18 cellular contexts compared by ENCODE assay signal in the genomic region with DNA sequence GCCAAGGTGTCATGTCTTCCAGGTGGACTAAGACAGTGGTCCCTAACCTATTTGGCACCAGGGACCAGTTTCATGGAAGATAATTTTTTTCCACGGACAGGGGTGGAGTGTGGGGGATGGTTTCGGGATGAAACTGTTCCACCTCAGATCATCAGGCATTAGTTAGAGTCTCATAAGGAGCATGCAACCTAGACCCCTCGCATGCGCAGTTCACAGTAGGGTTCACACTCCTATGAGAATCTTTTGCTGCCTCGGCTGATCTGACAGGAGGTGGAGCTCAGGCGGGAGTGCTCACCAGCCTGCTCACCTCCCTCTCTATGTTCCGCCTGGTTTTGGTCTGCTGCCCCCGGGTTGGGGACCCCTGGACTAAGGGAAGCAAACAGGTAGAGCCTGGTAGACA. TPM values are rescaled to one million over a fixed set of nuclear protein-coding genes. Genes with fewer than 3 reads are reported as not detected.
DNase-seq lines count a peak whose midpoint lies in the region; ATAC-seq, FAIRE-seq and TF ChIP-seq lines count a peak whose summit lies in the region.
"Had no signal": no experiment of that assay in that cellular context is flagged by ENCODE, and none has a peak within 500 bp of the region (broad histone marks: within the 10 kb centered on the region; RNA-seq: fewer than 3 reads in every experiment).

No MANE protein-coding gene starts in this region.

- no peak overlapping the region for H3K27ac ChIP-seq in HEK293 (ENCODE audit: extremely low read depth, low read depth, low read length)
- no peak overlapping the region for H3K27ac ChIP-seq in K562 (ENCODE audit: extremely low read depth, low read depth, low read length)
- H3K27ac ChIP-seq in neural progenitor cell, result no peak overlapping the region
- H3K27ac ChIP-seq in body of pancreas, result no peak overlapping the region

- TF ChIP-seq POLR2A in K562 (conservative IDR thresholded peaks at IDR 0.05), result no peak
- no peak for TF ChIP-seq POLR2A in body of pancreas (IDR thresholded peaks at IDR 0.05)

- H3F3A ChIP-seq in neural progenitor cell (ENCODE audit: low read depth), result no peaks in the 10 kb centered on the region

- BruUV-seq in K562 (replicated peaks; lab: Mats Ljungman, UMichigan), result no TSS peak

- intact Hi-C loops in K562 (cut with micrococcal nuclease) (no loop called here), body of pancreas (cut with DNase I) (no loop called here)

- no peak overlapping the region for H3K4me3 ChIP-seq in HEK293 (ENCODE audit: low read depth, low read length)
- no peak overlapping the region for H3K4me3 ChIP-seq in K562
- H3K4me3 ChIP-seq in neural progenitor cell, result no peak overlapping the region
- no peak overlapping the region for H3K4me3 ChIP-seq in body of pancreas

- no peaks in the 10 kb centered on the region for H3K9me3 ChIP-seq in HEK293 (ENCODE audit: control insufficient read depth, insufficient read depth, low read depth, low read length)
- H3K9me3 ChIP-seq in K562 (replicated peaks; ENCODE audit: control insufficient read depth, insufficient read depth, low read depth, low read length), result no peaks in the 10 kb centered on the region
- H3K9me3 ChIP-seq in neural progenitor cell (ENCODE audit: low read depth), result no peaks in the 10 kb centered on the region
- no peaks in the 10 kb centered on the region for H3K9me3 ChIP-seq in body of pancreas
- H3K9me3 ChIP-seq: BE2C had no signal

- FAIRE-seq in K562 (lab: Jason Lieb, UNC), result no peak
- FAIRE-seq: A204.1, GM12892, GM19239, H1 had no signal

- H3K9me3 Mint-ChIP-seq in neural progenitor cell, result no peaks in the 10 kb centered on the region
- H3K9me3 Mint-ChIP-seq: CD14-positive monocyte; CD4-positive, alpha-beta memory T cell; H9 had no signal

- no peak for TF ChIP-seq RAD21 in K562 (CRISPR knock-in tag; conservative IDR thresholded peaks at IDR 0.05 in 1 of 2, IDR thresholded peaks at IDR 0.05 in 1 of 2)

- DNase-seq in K562 (ENCODE audit: extremely low read depth in 1 of 4, low spot score in 3 of 4) (no peak), neural progenitor cell (ENCODE audit: low spot score) (no peak), body of pancreas (no peak), NCI-H82 (lab: John Stamatoyannopoulos, UW) (no peak)
- DNase-seq in activated naive CD4-positive, alpha-beta T cell (lab: John Stamatoyannopoulos, UW), result no peak
- DNase-seq: ACHN; BE2C; CD4-positive, alpha-beta memory T cell; DMS153; DMS79; GDM1; H9 had no signal

- H3K9me1 ChIP-seq in K562 (ENCODE audit: control insufficient read depth, insufficient read depth, low read length), result no peaks in the 10 kb centered on the region

- in situ Hi-C loops in K562 (cut with MboI), result loop anchor here (25.0 kb wide), 1 partner anchor 88 kb away; no protein-coding TSS in a partner anchor

- H3K4me3 Mint-ChIP-seq in neural progenitor cell, result no peak overlapping the region
- H3K4me3 Mint-ChIP-seq: CD14-positive monocyte; CD4-positive, alpha-beta memory T cell; H9 had no signal

- CTCF ChIA-PET in HEK293 (lab: Yijun Ruan, JAX) (interaction anchor here (2.3 to 4.8 kb wide), 2 partner anchors 11 kb away, joined by 8 to 28 read pairs; no protein-coding TSS in a partner anchor), K562 (lab: Yijun Ruan, JAX; ENCODE audit: low intra/inter-chr PET ratio) (no interaction called here)

- no peak for TF ChIP-seq EP300 in K562 (IDR thresholded peaks at IDR 0.05; ENCODE audit: low read length)

- peaks cover 16% of the 10 kb centered on the region for H3K27me3 Mint-ChIP-seq in neural progenitor cell (ENCODE audit: insufficient read depth, low read depth)

- H3K27ac Mint-ChIP-seq in neural progenitor cell, result peak overlapping the region; percentile 25
- H3K27ac Mint-ChIP-seq: CD14-positive monocyte; CD4-positive, alpha-beta memory T cell had no signal

- H3K4me2 ChIP-seq in K562 (ENCODE audit: insufficient read depth, low read length), result no peak overlapping the region
- H3K4me2 ChIP-seq in neural progenitor cell, result no peak overlapping the region

- H4K20me1 ChIP-seq in K562 (replicated peaks; ENCODE audit: control insufficient read depth, insufficient read depth, low read length) (peaks cover 4% of the 10 kb centered on the region), neural progenitor cell (ENCODE audit: low read depth) (no peaks in the 10 kb centered on the region)

- POLR2A ChIA-PET in HEK293 (lab: Yijun Ruan, JAX) (no interaction called here), K562 (lab: Yijun Ruan, JAX) (interaction anchor here (0.9 to 2.2 kb wide), 3 partner anchors 10 to 32 kb away, joined by 3 to 9 read pairs (median 4); no protein-coding TSS in a partner anchor)

- no peak overlapping the region for H3K9ac ChIP-seq in K562 (ENCODE audit: insufficient read depth in 1 of 2, low read depth in 2 of 2, low read length in 2 of 2)
- H3K9ac ChIP-seq in neural progenitor cell, result no peak overlapping the region

- ATAC-seq in K562 (no peak), body of pancreas (no peak)

- no peaks in the 10 kb centered on the region for H3K79me2 ChIP-seq in K562 (ENCODE audit: control insufficient read depth, insufficient read depth, low read length)
- no peaks in the 10 kb centered on the region for H3K79me2 ChIP-seq in neural progenitor cell (ENCODE audit: low read depth)

- peaks cover 21% of the 10 kb centered on the region for H3K4me1 Mint-ChIP-seq in neural progenitor cell

- H3K27me3 ChIP-seq in K562 (ENCODE audit: control insufficient read depth in 2 of 2, insufficient read depth in 2 of 2, low read length in 2 of 2) (peaks cover 46 to 74% of the 10 kb centered on the region in 2 experiments), neural progenitor cell (no peaks in the 10 kb centered on the region), body of pancreas (no peaks in the 10 kb centered on the region)
- H3K27me3 ChIP-seq: BE2C had no signal

- 3% methylated on average over 8 of the region's 8 CpGs for WGBS in K562 (ENCODE audit: insufficient coverage, low coverage, missing lambda C conversion rate)
- WGBS in body of pancreas, 2 donors, result 72 to 76% methylated on average over 8 of the region's 8 CpGs

- no peaks in the 10 kb centered on the region; the same call in 1 of the 2 replicates for H3K4me1 ChIP-seq in HEK293 (ENCODE audit: control insufficient read depth, insufficient read depth, low read length)
- no peaks in the 10 kb centered on the region for H3K4me1 ChIP-seq in K562 (replicated peaks in 1 of 2; ENCODE audit: control insufficient read depth in 2 of 2, insufficient read depth in 2 of 2, low read length in 2 of 2)
- H3K4me1 ChIP-seq in neural progenitor cell, result peaks cover 8% of the 10 kb centered on the region
- no peaks in the 10 kb centered on the region for H3K4me1 ChIP-seq in body of pancreas
- H3K4me1 ChIP-seq: BE2C had no signal

- no peaks in the 10 kb centered on the region for H3K36me3 Mint-ChIP-seq in neural progenitor cell
- H3K36me3 Mint-ChIP-seq: CD14-positive monocyte; CD4-positive, alpha-beta memory T cell had no signal

- TF ChIP-seq CTCF in HEK293 (tag by site-specific recombination; IDR thresholded peaks at IDR 0.05), result no peak
- TF ChIP-seq CTCF in K562 (IDR thresholded peaks at IDR 0.05 in 2 of 3, conservative IDR thresholded peaks at IDR 0.05 in 1 of 3; ENCODE audit: insufficient read depth in 2 of 3, low read depth in 1 of 3, low read length in 3 of 3), result no peak
- TF ChIP-seq CTCF in neural progenitor cell (IDR thresholded peaks at IDR 0.05), result no peak
- TF ChIP-seq CTCF in body of pancreas (IDR thresholded peaks at IDR 0.05), result no peak

- no peak overlapping the region for H2AFZ ChIP-seq in K562 (ENCODE audit: low read depth, low read length)
- no peak overlapping the region for H2AFZ ChIP-seq in neural progenitor cell (replicated peaks)

- H3K36me3 ChIP-seq in HEK293 (ENCODE audit: control insufficient read depth in 2 of 2, insufficient read depth in 1 of 2, low read length in 2 of 2) (no peaks in the 10 kb centered on the region), K562 (ENCODE audit: control insufficient read depth, insufficient read depth, low read length) (no peaks in the 10 kb centered on the region), neural progenitor cell (no peaks in the 10 kb centered on the region), body of pancreas (replicated peaks in 1 of 2; ENCODE audit: insufficient read depth in 1 of 2, low read depth in 2 of 2) (no peaks in the 10 kb centered on the region)
- H3K36me3 ChIP-seq: BE2C had no signal

TF ChIP-seq in HEK293, 187 proteins besides CTCF, POLR2A, EP300 and RAD21 (continues in another document):
- TF ChIP-seq ZNF514 (tag by site-specific recombination; IDR thresholded peaks at IDR 0.05), result no peak

TF ChIP-seq in K562, 482 proteins besides CTCF, POLR2A, EP300 and RAD21:
- TF ChIP-seq NRF1 (conservative IDR thresholded peaks at IDR 0.05 in 1 of 2, IDR thresholded peaks at IDR 0.05 in 1 of 2), result peak; percentile 60 to 67; a peak in 3 of 4 replicates
- TF ChIP-seq ZNF197 (CRISPR knock-in tag; IDR thresholded peaks at IDR 0.05; ENCODE audit: low read depth), result no peak
- no peak for TF ChIP-seq EGR1 (conservative IDR thresholded peaks at IDR 0.05)

RNA-seq across cellular contexts. Expression of gene LGR6, which starts 30.9 kb away (rescaled TPM):
- total RNA-seq in K562 (2011; cell fraction: chromatin; rRNA removed; ENCODE audit: low replicate concordance), result 0.72 and 0.77 TPM in 2 replicates
- 0.17 and 0.79 TPM in 2 replicates for total RNA-seq in K562 (2011; cell fraction: nucleolus; rRNA removed)
- 0.66 and 0.76 TPM in 2 replicates for total RNA-seq in K562 (2011; cell fraction: nucleoplasm; rRNA removed)
- 0.12 and 0.45 TPM in 2 replicates for total RNA-seq in K562 (2014; rRNA removed)
- total RNA-seq in K562 (2014; rRNA removed; fragmentation: Illumina TruSeq; extraction: Trizol), result 0.11 and 0.13 TPM in 2 replicates
- 0.26 and 0.29 TPM in 2 replicates for total RNA-seq in K562 (2015; rRNA removed; fragmentation: Illumina TruSeq; extraction: Trizol)
- total RNA-seq in K562 (2021), result 0.20 and 0.31 TPM in 2 replicates
- 0.14 and 0.47 TPM in 2 replicates for polyA plus RNA-seq in K562 (2011; rRNA removed)
- 0.22 and 0.24 TPM in 2 replicates for polyA plus RNA-seq in K562 (2011; cell fraction: cytosol; rRNA removed)
- 1.2 and 1.8 TPM in 2 replicates for polyA plus RNA-seq in K562 (2011; cell fraction: nucleus; rRNA removed)
- polyA plus RNA-seq in K562 (2012), result 0.26 and 0.96 TPM in 2 replicates
- 0.21 and 0.54 TPM in 2 replicates for polyA plus RNA-seq in K562 (2014; fragmentation: Illumina TruSeq; extraction: Trizol)
- under 1 TPM in 1 of 2 experiments, not detected in 1; 0.01 TPM for polyA plus RNA-seq in K562 (2014; fragmentation: Nextera tagmentation; extraction: Ambion mirVana)
- polyA plus RNA-seq in K562 (2014; rRNA removed), result 0.12 and 0.42 TPM in 2 replicates
- polyA minus RNA-seq in K562 (2011; rRNA and poly(A)+ RNA removed), result not detected in 2 replicates
- polyA minus RNA-seq in K562 (2011; cell fraction: cytosol; rRNA and poly(A)+ RNA removed), result not detected in 2 replicates
- polyA minus RNA-seq in K562 (2011; cell fraction: nucleus; rRNA and poly(A)+ RNA removed), result 0.40 and 0.89 TPM in 2 replicates
- 0.25 TPM in 1 of 2 replicates, not detected in the other for total RNA-seq in neural progenitor cell (ENCODE audit: low replicate concordance)
- total RNA-seq in body of pancreas, result under 1 TPM in 1 of 2 donors, not detected in 1; 0.52 TPM
- polyA plus RNA-seq: CD14-positive monocyte had no signal
